In the genomic region with DNA sequence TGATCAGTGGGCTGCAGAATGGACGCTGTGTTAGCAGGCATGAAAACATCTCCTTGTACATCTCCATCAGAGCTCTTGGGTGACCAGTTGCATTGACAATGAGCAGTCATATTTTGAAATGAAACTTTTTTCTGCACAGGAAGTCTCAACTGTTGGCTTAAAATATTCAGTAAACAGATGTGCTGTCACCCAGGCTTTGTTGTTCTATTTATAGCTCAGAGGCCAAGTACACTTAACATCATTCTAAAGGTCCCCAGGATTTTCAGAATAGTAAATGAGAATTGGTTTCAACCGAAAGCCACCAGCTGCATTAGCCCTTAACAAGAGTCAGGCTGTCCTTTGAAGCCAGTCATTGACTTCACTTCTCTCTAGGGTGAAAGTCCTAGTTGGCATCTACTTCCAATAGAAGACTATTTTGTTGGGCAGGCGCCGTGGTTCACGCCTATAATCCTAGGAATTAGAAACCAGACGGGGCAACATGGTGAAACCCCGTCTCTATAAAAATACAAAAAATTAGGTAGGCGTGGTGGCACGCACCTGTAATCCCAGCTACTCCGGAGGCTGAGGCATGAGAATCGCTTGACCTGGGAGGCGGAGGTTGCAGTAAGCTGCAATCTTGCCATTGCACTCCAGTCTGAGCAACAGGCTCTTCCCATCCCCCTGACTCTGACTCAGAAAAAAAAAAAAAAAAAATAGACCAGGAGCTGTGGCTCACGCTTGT, we compare ENCODE assay signal across 9 cellular contexts. TPM values are rescaled to one million over a fixed set of nuclear protein-coding genes. Genes with fewer than 3 reads are reported as not detected.
DNase-seq lines count a peak whose midpoint lies in the region; ATAC-seq and TF ChIP-seq lines count a peak whose summit lies in the region.
"Had no signal": no experiment of that assay in that cellular context is flagged by ENCODE, and none has a peak within 500 bp of the region (broad histone marks: within the 10 kb centered on the region; RNA-seq: fewer than 3 reads in every experiment).

No MANE protein-coding gene starts in this region.

- peak overlapping the region; percentile 70 for H3K27ac Mint-ChIP-seq in activated naive CD8-positive, alpha-beta T cell treated with anti-CD3 and anti-CD28 coated beads for 36 hours
- H3K27ac Mint-ChIP-seq: nephron had no signal

- H3K27me3 Mint-ChIP-seq in activated naive CD8-positive, alpha-beta T cell treated with anti-CD3 and anti-CD28 coated beads for 36 hours, result peaks cover 9% of the 10 kb centered on the region

- H3K4me3 ChIP-seq in GM12865 (ENCODE audit: low read depth, low read length) (peak overlapping the region; percentile 11; the same call in 1 of the 2 replicates), foreskin fibroblast (ENCODE audit: low read depth in 1 of 2, low read length in 2 of 2) (no peak overlapping the region)

- no peak for TF ChIP-seq CTCF in GM12865 (IDR thresholded peaks at IDR 0.05; ENCODE audit: insufficient read depth, low read depth, low read length, missing control alignments)
- no peak for TF ChIP-seq CTCF in foreskin fibroblast (IDR thresholded peaks at IDR 0.05; ENCODE audit: low read depth, low read length)

- H3K36me3 Mint-ChIP-seq in activated naive CD8-positive, alpha-beta T cell treated with anti-CD3 and anti-CD28 coated beads for 36 hours, result peaks cover 3% of the 10 kb centered on the region

- ATAC-seq in GM19468 (IDR thresholded peaks at IDR 0.05; ENCODE audit: extremely low read depth, unreplicated experiment) (peak; percentile 37), HG03439 (IDR thresholded peaks at IDR 0.05; ENCODE audit: unreplicated experiment) (peak; percentile 41), GM18870 (IDR thresholded peaks at IDR 0.05; ENCODE audit: unreplicated experiment) (no peak)

- DNase-seq in GM12865 (ENCODE audit: low read depth) (peak; percentile 95), foreskin fibroblast (no peak), NCI-H1105 treated with DMSO at 0.1 percent for 48 hours (lab: John Stamatoyannopoulos, UW) (no peak), NCI-H748 treated with DMSO at 0.1 percent for 48 hours (lab: John Stamatoyannopoulos, UW) (no peak)
- DNase-seq in activated naive CD8-positive, alpha-beta T cell treated with anti-CD3 and anti-CD28 coated beads for 36 hours, result no peak

- H3K9me3 Mint-ChIP-seq in activated naive CD8-positive, alpha-beta T cell treated with anti-CD3 and anti-CD28 coated beads for 36 hours, result no peaks in the 10 kb centered on the region
- H3K9me3 Mint-ChIP-seq: nephron had no signal

- peaks cover 52% of the 10 kb centered on the region for H3K4me1 Mint-ChIP-seq in activated naive CD8-positive, alpha-beta T cell treated with anti-CD3 and anti-CD28 coated beads for 36 hours

- H3K4me3 Mint-ChIP-seq in activated naive CD8-positive, alpha-beta T cell treated with anti-CD3 and anti-CD28 coated beads for 36 hours, result no peak overlapping the region
- H3K4me3 Mint-ChIP-seq: nephron had no signal

RNA-seq across cellular contexts. Expression of a gene that starts 7.9 kb away (rescaled TPM):
- total RNA-seq in activated naive CD8-positive, alpha-beta T cell treated with anti-CD3 and anti-CD28 coated beads for 36 hours, result 10 to 100 TPM; 10.6 to 11.4 TPM

RNA-seq across cellular contexts. Expression of a gene that starts 9.1 kb away (rescaled TPM):
- total RNA-seq in activated naive CD8-positive, alpha-beta T cell treated with anti-CD3 and anti-CD28 coated beads for 36 hours, result 100 to 1,000 TPM; 242 to 252 TPM

RNA-seq across cellular contexts. Expression of a gene that starts 32.0 kb away (rescaled TPM):
- total RNA-seq in activated naive CD8-positive, alpha-beta T cell treated with anti-CD3 and anti-CD28 coated beads for 36 hours, result 100 to 1,000 TPM; 153 to 155 TPM
